29 cellular contexts compared by ENCODE assay signal in genomic region chr1:163540727-163541126, GRCh38.
"Had no signal": no experiment of that assay in that cellular context is flagged by ENCODE, and none has a peak within 500 bp of the region (broad histone marks: within the 10 kb centered on the region; RNA-seq: fewer than 3 reads in every experiment).

No MANE protein-coding gene starts in this region.

- H3K27me3 ChIP-seq: ascending aorta, cardiac muscle cell had no signal

- H3K4me1 ChIP-seq: ascending aorta had no signal

- DNase-seq: activated B cell treated with CpG ODN at 0.5 μM for 24 hours; activated CD4-positive, alpha-beta memory T cell treated with anti-CD3 and anti-CD28 coated beads for 36 hours; activated CD4-positive, alpha-beta T cell treated with anti-CD3 and anti-CD28 coated beads for 4 hours; activated CD4-positive, alpha-beta T cell treated with anti-CD3 and anti-CD28 coated beads, Interleukin-2, amount 10 ng/mL, durations not matched to agents 24 days and 14 days; activated CD4-positive, alpha-beta T cell treated with anti-CD3 and anti-CD28 coated beads, Interleukin-2, amount 50 U/mL, for 1 hour; activated CD4-positive, alpha-beta T cell treated with anti-CD3 and anti-CD28 coated beads, Interleukin-2, amount 50 U/mL, for 4 hours; activated CD4-positive, CD25-positive, alpha-beta regulatory T cell treated with anti-CD3 and anti-CD28 coated beads, Interleukin-2, amount 50 U/mL, for 72 hours; activated CD8-positive, alpha-beta memory T cell treated with anti-CD3 and anti-CD28 coated beads, Interleukin-2, amount 50 U/mL, for 4 hours; activated CD8-positive, alpha-beta T cell treated with anti-CD3 and anti-CD28 coated beads for 36 hours; activated effector memory CD4-positive, alpha-beta T cell treated with Interleukin-2 at 50 U/mL for 16 hours; activated gamma-delta T cell; activated naive CD4-positive, alpha-beta T cell treated with anti-CD3 and anti-CD28 coated beads, Interleukin-2, amount 10 ng/mL, durations not matched to agents 7 days and 5 days; activated naive CD4-positive, alpha-beta T cell treated with Interleukin-2 at 50 U/mL for 16 hours; activated naive CD8-positive, alpha-beta T cell treated with anti-CD3 and anti-CD28 coated beads, Interleukin-2, amount 10 ng/mL, durations not matched to agents 7 days and 5 days; activated naive CD8-positive, alpha-beta T cell treated with anti-CD3 and anti-CD28 coated beads, Interleukin-2, amount 50 U/mL, for 24 hours; activated T-cell treated with anti-CD3 and anti-CD28 coated beads for 4 hours; activated T-cell treated with anti-CD3 and anti-CD28 coated beads, Interleukin-2, amount 50 U/mL, for 1 hour; activated T-cell treated with anti-CD3 and anti-CD28 coated beads, Interleukin-2, amount 50 U/mL, for 4 hours; amygdala; anterior cingulate cortex; caudate nucleus; cerebellar nuclear complex; T-helper 2 cell; T-helper 9 cell had no signal

- FAIRE-seq: bronchial epithelial cell, TTC549 had no signal

- H3K36me3 ChIP-seq: ascending aorta, cardiac muscle cell had no signal

- H3K27ac ChIP-seq: ascending aorta, cardiac muscle cell, VCaP had no signal

- ATAC-seq: activated CD8-positive, alpha-beta T cell treated with anti-CD3 and anti-CD28 coated beads for 36 hours; activated naive CD8-positive, alpha-beta T cell treated with anti-CD3 and anti-CD28 coated beads, Interleukin-2, amount 50 U/mL, for 24 hours; activated T-cell treated with anti-CD3 and anti-CD28 coated beads, Interleukin-2, amount 50 U/mL, for 4 hours had no signal

- H3K9me3 ChIP-seq: ascending aorta had no signal

- H3K4me3 ChIP-seq: ascending aorta, cardiac muscle cell had no signal
